Comparison of ENCODE assay signal across 9 cellular contexts in genomic region chr1:155256101-155256852, GRCh38. TPM values are rescaled to one million over a fixed set of nuclear protein-coding genes. Genes with fewer than 3 reads are reported as not detected.
DNase-seq lines count a peak whose midpoint lies in the region; ATAC-seq, FAIRE-seq and TF ChIP-seq lines count a peak whose summit lies in the region.
"Had no signal": no experiment of that assay in that cellular context is flagged by ENCODE, and none has a peak within 500 bp of the region (broad histone marks: within the 10 kb centered on the region; RNA-seq: fewer than 3 reads in every experiment).

No MANE protein-coding gene starts in this region.

- FAIRE-seq in GM12891 (lab: Jason Lieb, UNC): no peak

- 82 to 87% methylated on average over 19 of the region's 19 CpGs for WGBS in sigmoid colon, 2 donors

- H3K27ac ChIP-seq in cardiac muscle cell (peak overlapping the region; percentile 69), sigmoid colon (peak overlapping the region; percentile 92 to 97 (median 96))
- H3K27ac ChIP-seq: KMS-11 had no signal

- DNase-seq in GM12891 (ENCODE audit: insufficient read length, low spot score) (no peak), cardiac muscle cell (ENCODE audit: low read depth in 1 of 2, low spot score in 1 of 2) (no peak), sigmoid colon (no peak), T-helper 9 cell (no peak)
- DNase-seq in activated CD4-positive, alpha-beta memory T cell treated with anti-CD3 and anti-CD28 coated beads for 36 hours: no peak
- no peak for DNase-seq in activated effector memory CD4-positive, alpha-beta T cell treated with Interleukin-2 at 50 U/mL for 16 hours

- H3K27me3 ChIP-seq in cardiac muscle cell (no peaks in the 10 kb centered on the region), sigmoid colon (no peaks in the 10 kb centered on the region)

- peaks cover 34% of the 10 kb centered on the region for H3K4me1 Mint-ChIP-seq in activated CD4-positive, alpha-beta memory T cell treated with anti-CD3 and anti-CD28 coated beads for 36 hours (ENCODE audit: low read depth)

- no peak overlapping the region for H3K27ac Mint-ChIP-seq in activated CD4-positive, alpha-beta memory T cell treated with anti-CD3 and anti-CD28 coated beads for 36 hours

- no peak for TF ChIP-seq EP300 in sigmoid colon (IDR thresholded peaks at IDR 0.05)

- H3K27me3 Mint-ChIP-seq in activated CD4-positive, alpha-beta memory T cell treated with anti-CD3 and anti-CD28 coated beads for 36 hours: no peaks in the 10 kb centered on the region

- no peaks in the 10 kb centered on the region for H3K9me3 Mint-ChIP-seq in activated CD4-positive, alpha-beta memory T cell treated with anti-CD3 and anti-CD28 coated beads for 36 hours

- intact Hi-C loops in activated CD4-positive, alpha-beta memory T cell treated with anti-CD3 and anti-CD28 coated beads for 36 hours (cut with micrococcal nuclease): no loop called here
- intact Hi-C loops in sigmoid colon (cut with DNase I): no loop called here

- H3K36me3 Mint-ChIP-seq in activated CD4-positive, alpha-beta memory T cell treated with anti-CD3 and anti-CD28 coated beads for 36 hours: peaks cover 25% of the 10 kb centered on the region

- peaks cover 32% of the 10 kb centered on the region for H3K4me1 ChIP-seq in cardiac muscle cell (ENCODE audit: low read depth)
- H3K4me1 ChIP-seq in sigmoid colon: peaks cover 0 to 39% (median 36%) of the 10 kb centered on the region in 4 donors

- H3K9me3 ChIP-seq in cardiac muscle cell (ENCODE audit: low read depth): no peaks in the 10 kb centered on the region
- no peaks in the 10 kb centered on the region for H3K9me3 ChIP-seq in sigmoid colon

- TF ChIP-seq CTCF in cardiac muscle cell (IDR thresholded peaks at IDR 0.05; ENCODE audit: low read depth, low read length) (no peak), sigmoid colon (IDR thresholded peaks at IDR 0.05) (no peak)

- POLR2A ChIA-PET in activated CD4-positive, alpha-beta memory T cell treated with anti-CD3 and anti-CD28 coated beads for 36 hours (lab: Charles Lee): no interaction called here

- CTCF ChIA-PET in activated CD4-positive, alpha-beta memory T cell treated with anti-CD3 and anti-CD28 coated beads for 36 hours (lab: Charles Lee): interaction anchor here (0.9 to 9.7 kb wide), 2 partner anchors 12 to 66 kb away, joined by 3 to 188 read pairs; partner anchors contain the start of gene RUSC1

- H3K4me3 ChIP-seq in cardiac muscle cell: no peak overlapping the region
- peak overlapping the region; percentile 83 to 90 (median 90) for H3K4me3 ChIP-seq in sigmoid colon

- H3K36me3 ChIP-seq in cardiac muscle cell (peaks cover 4% of the 10 kb centered on the region), sigmoid colon (peaks cover 0 to 41% (median 12%) of the 10 kb centered on the region in 4 donors)

- ATAC-seq in HG03442 (IDR thresholded peaks at IDR 0.05; ENCODE audit: unreplicated experiment) (no peak), GM19328 (IDR thresholded peaks at IDR 0.05; ENCODE audit: unreplicated experiment) (no peak)

- TF ChIP-seq POLR2A in GM12891 (IDR thresholded peaks at IDR 0.05; ENCODE audit: low read depth, low read length) (0 out of 2 replicates have a peak, but pooled peaks have one; percentile 53), sigmoid colon (IDR thresholded peaks at IDR 0.05) (no peak)

- peak overlapping the region; percentile 79 for H3K4me3 Mint-ChIP-seq in activated CD4-positive, alpha-beta memory T cell treated with anti-CD3 and anti-CD28 coated beads for 36 hours

TF ChIP-seq in GM12891, 5 proteins besides CTCF, POLR2A, EP300 and RAD21:
- TF ChIP-seq SPI1 (IDR thresholded peaks at IDR 0.05; ENCODE audit: low read depth, low read length) (no peak), PAX5 (IDR thresholded peaks at IDR 0.05; ENCODE audit: insufficient read depth, low read length, severe bottlenecking) (no peak), POU2F2 (IDR thresholded peaks at IDR 0.05; ENCODE audit: low read depth, low read length) (no peak), TAF1 (IDR thresholded peaks at IDR 0.05; ENCODE audit: low read depth, low read length) (no peak), POLR2AphosphoS5 (IDR thresholded peaks at IDR 0.05; ENCODE audit: low read depth, low read length) (no peak)

RNA-seq across cellular contexts. Expression of gene ENTREP3, which starts 1.0 kb away (rescaled TPM):
- polyA plus RNA-seq in GM12891 (2012; ENCODE audit: low read depth, missing spikeins): 14.4 TPM
- total RNA-seq in activated CD4-positive, alpha-beta memory T cell treated with anti-CD3 and anti-CD28 coated beads for 36 hours: 10 to 100 TPM; 32.9 to 34.1 TPM
- total RNA-seq in cardiac muscle cell (39.5 and 46.2 TPM in 2 replicates), sigmoid colon (10 to 100 TPM; 11.8 to 44.0 (median 16.0) TPM)
- polyA plus RNA-seq in cardiac muscle cell (42.0 and 59.2 TPM in 2 replicates), sigmoid colon (10 to 100 TPM in 1 of 3 donors, 1 to 10 TPM in 2; 5.4 to 17.6 (median 6.5) TPM)

RNA-seq across cellular contexts. Expression of gene SCAMP3, which starts 5.9 kb away (rescaled TPM):
- polyA plus RNA-seq in GM12891 (2012; ENCODE audit: low read depth, missing spikeins): 51.5 TPM
- total RNA-seq in activated CD4-positive, alpha-beta memory T cell treated with anti-CD3 and anti-CD28 coated beads for 36 hours: 10 to 100 TPM; 89.6 to 91.7 TPM
- 67.3 and 109 TPM in 2 replicates for total RNA-seq in cardiac muscle cell
- polyA plus RNA-seq in cardiac muscle cell: 100 and 172 TPM in 2 replicates
- 10 to 100 TPM; 25.1 to 45.3 (median 36.5) TPM for total RNA-seq in sigmoid colon
- 10 to 100 TPM; 11.6 to 56.4 (median 22.8) TPM for polyA plus RNA-seq in sigmoid colon

RNA-seq across cellular contexts. Expression of gene CLK2, which starts 17.0 kb away (rescaled TPM):
- polyA plus RNA-seq in GM12891 (2012; ENCODE audit: low read depth, missing spikeins): 35.8 TPM
- 10 to 100 TPM; 62.0 to 68.1 TPM for total RNA-seq in activated CD4-positive, alpha-beta memory T cell treated with anti-CD3 and anti-CD28 coated beads for 36 hours
- total RNA-seq in cardiac muscle cell (57.3 and 65.3 TPM in 2 replicates), sigmoid colon (10 to 100 TPM; 21.4 to 33.2 (median 25.3) TPM)
- polyA plus RNA-seq in cardiac muscle cell (45.1 and 68.5 TPM in 2 replicates), sigmoid colon (10 to 100 TPM in 2 of 3 donors, 1 to 10 TPM in 1; 7.2 to 45.9 (median 14.4) TPM)

RNA-seq across cellular contexts. Expression of gene HCN3, which starts 21.0 kb away (rescaled TPM):
- 1.6 TPM for polyA plus RNA-seq in GM12891 (2012; ENCODE audit: low read depth, missing spikeins)
- total RNA-seq in activated CD4-positive, alpha-beta memory T cell treated with anti-CD3 and anti-CD28 coated beads for 36 hours: 1 to 10 TPM; 1.9 to 2.4 TPM
- total RNA-seq in cardiac muscle cell: 1.7 and 3.5 TPM in 2 replicates
- 3.7 and 12.9 TPM in 2 replicates for polyA plus RNA-seq in cardiac muscle cell
- total RNA-seq in sigmoid colon: 1 to 10 TPM; 1.2 to 5.5 (median 2.3) TPM
- 1 to 10 TPM in 2 of 3 donors, under 1 TPM in 1; 0.69 to 8.6 (median 1.2) TPM for polyA plus RNA-seq in sigmoid colon

RNA-seq across cellular contexts. Expression of gene PKLR, which starts 45.0 kb away (rescaled TPM):
- polyA plus RNA-seq in GM12891 (2012; ENCODE audit: low read depth, missing spikeins): 0.05 TPM
- total RNA-seq in activated CD4-positive, alpha-beta memory T cell treated with anti-CD3 and anti-CD28 coated beads for 36 hours: not detected
- 0.06 TPM in 1 of 2 replicates, not detected in the other for total RNA-seq in cardiac muscle cell
- not detected in 2 replicates for polyA plus RNA-seq in cardiac muscle cell
- not detected for total RNA-seq in sigmoid colon
- polyA plus RNA-seq in sigmoid colon: under 1 TPM; under 0.01 to 0.69 (median 0.38) TPM
